ENCODE assay signal across 8 cellular contexts in genomic region chr22:17777005-17777716, GRCh38. TPM values are rescaled to one million over a fixed set of nuclear protein-coding genes. Genes with fewer than 3 reads are reported as not detected.
DNase-seq lines count a peak whose midpoint lies in the region; ATAC-seq and TF ChIP-seq lines count a peak whose summit lies in the region.

No MANE protein-coding gene starts in this region.

- no peak for TF ChIP-seq CTCF in activated B cell treated with CpG ODN at 0.5 μM for 24 hours (IDR thresholded peaks at IDR 0.05)
- TF ChIP-seq CTCF in dorsolateral prefrontal cortex (IDR thresholded peaks at IDR 0.05 in 54 of 56, conservative IDR thresholded peaks at IDR 0.05 in 2 of 56; ENCODE audit: low read depth in 1 of 56, partially characterized antibody in 56 of 56) = no peak

- H3K27me3 ChIP-seq in dorsolateral prefrontal cortex = no peaks in the 10 kb centered on the region

- H3K27me3 Mint-ChIP-seq in activated B cell treated with CpG ODN at 0.5 μM for 24 hours = no peaks in the 10 kb centered on the region

- peak overlapping the region in 18 of 59 donors; percentile 2 to 74 (median 30) for H3K27ac ChIP-seq in dorsolateral prefrontal cortex

- peak overlapping the region; percentile 91 for H3K4me3 Mint-ChIP-seq in activated B cell treated with CpG ODN at 0.5 μM for 24 hours

- peaks cover 10% of the 10 kb centered on the region for H3K36me3 Mint-ChIP-seq in activated B cell treated with CpG ODN at 0.5 μM for 24 hours (ENCODE audit: low read depth)

- POLR2A ChIA-PET in activated B cell treated with CpG ODN at 0.5 μM for 24 hours (lab: Charles Lee) = interaction anchor here (0.7 to 11.5 kb wide), 11 partner anchors 8 to 301 kb away, joined by 3 to 581 read pairs (median 5); partner anchors contain the start of genes BCL2L13 and PEX26

- no peaks in the 10 kb centered on the region for H3K9me3 Mint-ChIP-seq in activated B cell treated with CpG ODN at 0.5 μM for 24 hours

- intact Hi-C loops in activated B cell treated with CpG ODN at 0.5 μM for 24 hours (cut with micrococcal nuclease) = loop anchor here (2.0 kb wide), 2 partner anchors 16 to 182 kb away; no protein-coding TSS in a partner anchor
- intact Hi-C loops in dorsolateral prefrontal cortex (cut with DNase I) = no loop called here

- DNase-seq in CMK (ENCODE audit: low read depth) (peak; percentile 57), activated B cell treated with CpG ODN at 0.5 μM for 24 hours (peak; percentile 44), dorsolateral prefrontal cortex (no peak), kidney glomerular epithelial cell (lab: John Stamatoyannopoulos, UW) (no peak), middle frontal gyrus (ENCODE audit: extremely low spot score, low spot score) (no peak), ecto neural progenitor cell (ENCODE audit: low spot score) (no peak)
- peak; percentile 71 for DNase-seq in stimulated activated CD4-positive, alpha-beta T cell treated with anti-CD3 and anti-CD28 coated beads, Interleukin-1b, Interleukin-23, amount 100 ng/mL, for 48 hours

- ATAC-seq in HG03045 (IDR thresholded peaks at IDR 0.05; ENCODE audit: unreplicated experiment) (peak; percentile 24), activated B cell treated with CpG ODN at 0.5 μM for 24 hours (ENCODE audit: low read depth) (peak; percentile 22)

- peak overlapping the region; percentile 96 for H3K27ac Mint-ChIP-seq in activated B cell treated with CpG ODN at 0.5 μM for 24 hours

- H3K4me3 ChIP-seq in dorsolateral prefrontal cortex = peak overlapping the region in 36 of 59 donors; percentile 2 to 49 (median 28)

- CTCF ChIA-PET in activated B cell treated with CpG ODN at 0.5 μM for 24 hours (lab: Charles Lee) = interaction anchor here (1.5 kb wide), 1 partner anchor 8 kb away, joined by 5 read pairs; no protein-coding TSS in a partner anchor

- peaks cover 84% of the 10 kb centered on the region for H3K4me1 Mint-ChIP-seq in activated B cell treated with CpG ODN at 0.5 μM for 24 hours

RNA-seq across cellular contexts. Expression of gene BID, which starts 2.9 kb away (rescaled TPM):
- total RNA-seq in activated B cell treated with CpG ODN at 0.5 μM for 24 hours = 78.9 and 81.4 TPM in 2 replicates
- 10 to 100 TPM; 14.9 to 53.3 (median 31.3) TPM for total RNA-seq in dorsolateral prefrontal cortex

Comparison
In these comparisons a context has a peak if more than half of its experiments do, and no peak if none do; other contexts are left out.
1. DNase-seq: peak in CMK (single experiment), activated B cell treated with CpG ODN at 0.5 μM for 24 hours (single experiment) and stimulated activated CD4-positive, alpha-beta T cell treated with anti-CD3 and anti-CD28 coated beads, Interleukin-1b, Interleukin-23, amount 100 ng/mL, for 48 hours (single experiment); none in dorsolateral prefrontal cortex (0 of 10), kidney glomerular epithelial cell (single experiment), middle frontal gyrus (single experiment) and ecto neural progenitor cell (single experiment).